Comparison of ENCODE assay signal across 8 cellular contexts in the genomic region with DNA sequence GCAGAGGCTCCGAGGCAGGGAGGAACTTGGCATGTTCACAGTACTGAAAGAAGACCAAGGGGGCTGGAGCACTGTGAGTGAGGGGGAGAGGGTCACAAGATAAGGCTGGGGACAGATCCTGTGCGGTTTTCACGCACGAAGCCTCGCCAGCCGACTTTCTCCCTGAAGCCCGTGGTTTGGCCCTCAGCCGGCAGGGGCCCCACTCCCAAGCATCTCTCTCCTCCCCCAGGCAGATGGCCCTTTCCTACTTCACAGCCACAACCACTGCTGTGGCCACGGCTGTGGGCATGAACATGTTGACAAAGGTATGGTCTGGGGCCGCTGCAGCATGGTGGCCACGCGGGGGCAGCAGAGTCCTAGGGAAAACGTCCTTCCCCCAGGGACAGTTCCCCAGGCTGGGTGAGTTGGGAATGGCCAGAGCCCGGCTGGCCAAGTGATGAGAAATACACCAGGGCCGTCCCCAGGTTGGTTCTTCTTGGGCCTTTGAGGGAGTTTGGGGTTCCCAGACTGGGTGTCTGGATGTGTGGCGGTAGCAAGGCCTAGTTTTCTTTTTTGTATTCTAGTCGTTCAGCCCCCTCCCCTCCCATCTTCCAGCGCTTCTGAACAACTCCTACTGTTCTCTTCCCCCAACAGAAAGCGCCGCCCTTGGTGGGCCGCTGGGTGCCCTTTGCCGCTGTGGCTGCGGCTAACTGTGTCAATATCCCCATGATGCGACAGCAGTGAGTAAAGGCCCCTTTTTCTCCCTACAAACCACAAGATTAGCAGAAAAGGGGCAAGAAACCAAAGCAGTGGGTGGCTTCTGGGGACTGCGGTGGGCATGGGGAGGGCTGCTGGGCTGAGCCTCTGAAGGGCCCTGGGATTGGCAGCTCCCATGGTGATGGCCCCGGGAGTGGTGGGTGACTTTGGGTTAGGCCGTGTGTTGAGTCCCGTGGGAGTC. TPM values are rescaled to one million over a fixed set of nuclear protein-coding genes. Genes with fewer than 3 reads are reported as not detected.
DNase-seq lines count a peak whose midpoint lies in the region; ATAC-seq and TF ChIP-seq lines count a peak whose summit lies in the region.

No MANE protein-coding gene starts in this region.

- no peak overlapping the region for H4K8ac ChIP-seq in IMR-90 (ENCODE audit: low read depth in 2 of 2, low read length in 2 of 2)

- DNase-seq in EH (ENCODE audit: low read depth) = peak; percentile 82
- DNase-seq in IMR-90 = peak; percentile 73
- DNase-seq in T follicular helper cell (ENCODE audit: low read depth) = peak; percentile 24
- peak; percentile 39 for DNase-seq in amniotic stem cell (lab: John Stamatoyannopoulos, UW)
- DNase-seq in right atrium auricular region (ENCODE audit: low spot score) = peak; percentile 94
- DNase-seq in renal cortical epithelial cell (ENCODE audit: low read depth) = peak; percentile 50

- no peak overlapping the region for H2BK5ac ChIP-seq in IMR-90 (ENCODE audit: low read depth, low read length, poor library complexity, severe bottlenecking)

- no peak overlapping the region for H2BK15ac ChIP-seq in IMR-90 (ENCODE audit: low read depth, low read length)

- intact Hi-C loops in IMR-90 (cut with micrococcal nuclease) = loop anchor here (1.0 to 10.0 kb wide), 4 partner anchors 106 to 515 kb away; partner anchors contain the start of gene RPEL1

- H3K14ac ChIP-seq in IMR-90 (replicated peaks; ENCODE audit: low read depth, low read length) = no peak overlapping the region

- H3K36me3 ChIP-seq in IMR-90 (ENCODE audit: control insufficient read depth, insufficient read depth, low read length) = peaks cover 9% of the 10 kb centered on the region
- H3K36me3 ChIP-seq in right atrium auricular region = no peaks in the 10 kb centered on the region

- H2BK20ac ChIP-seq in IMR-90 (ENCODE audit: low read depth, low read length) = no peak overlapping the region

- H3K4me1 ChIP-seq in IMR-90 (ENCODE audit: control insufficient read depth, insufficient read depth, low read length) = peaks cover 2% of the 10 kb centered on the region; the same call in 1 of the 2 replicates
- H3K4me1 ChIP-seq in right atrium auricular region = peaks cover 0 to 8% of the 10 kb centered on the region in 2 donors

- POLR2A ChIA-PET in IMR-90 (lab: Charles Lee; ENCODE audit: unreplicated experiment) = no interaction called here

- no peak overlapping the region for H2BK120ac ChIP-seq in IMR-90 (ENCODE audit: low read depth, low read length)

- H4K5ac ChIP-seq in IMR-90 (ENCODE audit: low read depth, low read length) = no peak overlapping the region

- H3K27me3 ChIP-seq in IMR-90 (ENCODE audit: control insufficient read depth, insufficient read depth, low read length) (no peaks in the 10 kb centered on the region), right atrium auricular region (no peaks in the 10 kb centered on the region)

- H3K4ac ChIP-seq in IMR-90 (ENCODE audit: low read depth, low read length) = no peak overlapping the region

- H3K18ac ChIP-seq in IMR-90 (ENCODE audit: low read depth, low read length) = no peak overlapping the region

- in situ Hi-C loops in IMR-90 (cut with MboI; ENCODE audit: low sequenced_read_pairs) = loop anchor here (5.0 to 10.0 kb wide), 3 partner anchors 103 to 335 kb away; no protein-coding TSS in a partner anchor

- peak; percentile 99 for TF ChIP-seq RAD21 in IMR-90 (IDR thresholded peaks at IDR 0.05; ENCODE audit: low read length)

- H3K56ac ChIP-seq in IMR-90 (ENCODE audit: extremely low read depth, insufficient read depth, low read length) = no peak overlapping the region

- TF ChIP-seq POLR2A in IMR-90 (IDR thresholded peaks at IDR 0.05; ENCODE audit: low read depth, low read length) = no peak

- CTCF ChIA-PET in IMR-90 (lab: Yijun Ruan, JAX) = no interaction called here

- no peak overlapping the region for H3K9ac ChIP-seq in IMR-90 (ENCODE audit: low read depth, low read length)

- H3K4me3 ChIP-seq in IMR-90 (ENCODE audit: insufficient read depth, low read depth, low read length) (no peak overlapping the region), right atrium auricular region (no peak overlapping the region)

- no CpG with 5 or more reads among the region's 28 CpGs for WGBS in IMR-90 (ENCODE audit: extremely low coverage in 2 of 2, insufficient read length in 1 of 2), 2 experiments

- no peaks in the 10 kb centered on the region; the same call in 1 of the 2 replicates for H4K20me1 ChIP-seq in IMR-90 (ENCODE audit: insufficient read depth, low read length)

- H2AK9ac ChIP-seq in IMR-90 (replicated peaks; ENCODE audit: low read depth, low read length, poor library complexity) = peak overlapping the region; percentile 67

- peaks cover 0 to under 1% of the 10 kb centered on the region in 2 experiments; a peak in 2 of 4 replicates for H3K79me1 ChIP-seq in IMR-90 (ENCODE audit: low read depth in 1 of 2, low read length in 2 of 2)

- TF ChIP-seq CTCF in IMR-90 (conservative IDR thresholded peaks at IDR 0.05; ENCODE audit: low read depth, low read length) (peak; percentile 97), right atrium auricular region (IDR thresholded peaks at IDR 0.05) (peak; percentile 79 to 96)

- H2AFZ ChIP-seq in IMR-90 (replicated peaks; ENCODE audit: low read length, poor library complexity) = peak overlapping the region; percentile 81

- peaks cover 6% of the 10 kb centered on the region; the same call in 1 of the 2 replicates for H3K9me1 ChIP-seq in IMR-90 (ENCODE audit: insufficient read depth, low read length)

- H4K91ac ChIP-seq in IMR-90 (ENCODE audit: insufficient read depth, low read depth, low read length) = no peak overlapping the region

- no peak overlapping the region for H3K4me2 ChIP-seq in IMR-90 (ENCODE audit: low read depth, low read length)

- ATAC-seq in IMR-90 (ENCODE audit: low read depth) (peak; percentile 100), GM18909 (IDR thresholded peaks at IDR 0.05; ENCODE audit: poor library complexity, unreplicated experiment) (no peak), GM21717 (IDR thresholded peaks at IDR 0.05; ENCODE audit: unreplicated experiment) (no peak)

- H3K9me3 ChIP-seq in IMR-90 (ENCODE audit: control insufficient read depth, insufficient read depth, low read length) (no peaks in the 10 kb centered on the region), right atrium auricular region (no peaks in the 10 kb centered on the region)

- no peak overlapping the region for H3K23ac ChIP-seq in IMR-90 (ENCODE audit: low read depth, low read length)

- BruUV-seq in IMR-90 (replicated peaks; lab: Mats Ljungman, UMichigan) = no TSS peak

- no peak overlapping the region for H3K27ac ChIP-seq in IMR-90 (ENCODE audit: insufficient read depth, low read length)
- H3K27ac ChIP-seq in right atrium auricular region = no peak overlapping the region

- dilution Hi-C loops in IMR-90 (cut with HindIII; ENCODE audit: low sequenced_read_pairs, unreplicated experiment) = no loop called here

- H2AK5ac ChIP-seq in IMR-90 (ENCODE audit: low read depth, low read length) = no peak overlapping the region

TF ChIP-seq in IMR-90, 13 proteins besides CTCF, POLR2A, EP300 and RAD21:
- TF ChIP-seq SMC3 (IDR thresholded peaks at IDR 0.05; ENCODE audit: low read depth, low read length) (peak; percentile 98), MAZ (IDR thresholded peaks at IDR 0.05; ENCODE audit: borderline replicate concordance, low read depth, low read length) (peak; percentile 71; the same call in 1 of the 2 replicates), CEBPB (IDR thresholded peaks at IDR 0.05; ENCODE audit: low read depth, low read length) (no peak)

RNA-seq across cellular contexts. Expression of gene WBP1L, which starts 14.4 kb away (rescaled TPM):
- total RNA-seq in IMR-90 (2012; rRNA removed) = 29.2 and 31.0 TPM in 2 replicates
- 20.7 and 22.2 TPM in 2 replicates for polyA plus RNA-seq in IMR-90 (2012; rRNA removed)
- 17.2 and 31.3 TPM in 2 replicates for polyA plus RNA-seq in IMR-90 (2012; cell fraction: cytosol; rRNA removed)
- polyA plus RNA-seq in IMR-90 (2012; cell fraction: nucleus; rRNA removed; ENCODE audit: low replicate concordance) = 18.9 and 19.8 TPM in 2 replicates
- 10 to 100 TPM; 46.1 to 94.4 TPM for total RNA-seq in right atrium auricular region
- total RNA-seq in renal cortical epithelial cell = 45.0 and 79.7 TPM in 2 replicates

RNA-seq across cellular contexts. Expression of gene SFXN2, which starts 14.9 kb away (rescaled TPM):
- 4.2 and 11.7 TPM in 2 replicates for total RNA-seq in IMR-90 (2012; rRNA removed)
- 6.9 TPM in 2 replicates for polyA plus RNA-seq in IMR-90 (2012; rRNA removed)
- polyA plus RNA-seq in IMR-90 (2012; cell fraction: cytosol; rRNA removed) = 4.3 and 7.5 TPM in 2 replicates
- polyA plus RNA-seq in IMR-90 (2012; cell fraction: nucleus; rRNA removed; ENCODE audit: low replicate concordance) = 11.8 and 18.9 TPM in 2 replicates
- 1 to 10 TPM in 1 of 2 donors, under 1 TPM in 1; 0.59 to 2.7 TPM for total RNA-seq in right atrium auricular region
- 5.1 and 5.6 TPM in 2 replicates for total RNA-seq in renal cortical epithelial cell

RNA-seq across cellular contexts. Expression of gene ARL3, which starts 15.2 kb away (rescaled TPM):
- total RNA-seq in IMR-90 (2012; rRNA removed) = 5.0 and 11.7 TPM in 2 replicates
- 12.9 and 14.3 TPM in 2 replicates for polyA plus RNA-seq in IMR-90 (2012; rRNA removed)
- polyA plus RNA-seq in IMR-90 (2012; cell fraction: cytosol; rRNA removed) = 3.5 and 7.4 TPM in 2 replicates
- 1.1 and 4.1 TPM in 2 replicates for polyA plus RNA-seq in IMR-90 (2012; cell fraction: nucleus; rRNA removed; ENCODE audit: low replicate concordance)
- 1 to 10 TPM; 5.7 to 6.4 TPM for total RNA-seq in right atrium auricular region
- 7.8 and 9.7 TPM in 2 replicates for total RNA-seq in renal cortical epithelial cell

Comparison
In these comparisons a context has a peak if more than half of its experiments do, and no peak if none do; other contexts are left out.
1. DNase-seq: peak in every context shown above with its lines; median percentile 94 in right atrium auricular region; 82 in EH; 73 in IMR-90; 50 in renal cortical epithelial cell; 39 in amniotic stem cell; 24 in T follicular helper cell.